Comparison of ENCODE assay signal across 1 cellular context in genomic region chr17:39635614-39636176, GRCh38.
TF ChIP-seq lines count a peak whose summit lies in the region.

No MANE protein-coding gene starts in this region.

TF ChIP-seq in HCT116, 20 proteins besides CTCF, POLR2A, EP300 and RAD21:
- TF ChIP-seq ATF3 (IDR thresholded peaks at IDR 0.05) = no peak
- no peak for TF ChIP-seq EGR1 (IDR thresholded peaks at IDR 0.05; ENCODE audit: low read depth)
- TF ChIP-seq FOSL1 (IDR thresholded peaks at IDR 0.05; ENCODE audit: low read depth) = no peak
- no peak for TF ChIP-seq CEBPB (IDR thresholded peaks at IDR 0.05; ENCODE audit: low read depth)
- TF ChIP-seq ZNF274 (IDR thresholded peaks at IDR 0.05; ENCODE audit: low read depth, low read length) = no peak
- TF ChIP-seq POLR2AphosphoS5 (IDR thresholded peaks at IDR 0.05; ENCODE audit: low read depth, low read length) = no peak
- TF ChIP-seq MAX (IDR thresholded peaks at IDR 0.05) = no peak
- TF ChIP-seq SP1 (IDR thresholded peaks at IDR 0.05; ENCODE audit: low read depth) = no peak
- TF ChIP-seq REST (IDR thresholded peaks at IDR 0.05; ENCODE audit: low read depth) = no peak
- TF ChIP-seq YY1 (IDR thresholded peaks at IDR 0.05; ENCODE audit: extremely low read depth, insufficient replicate concordance, low read depth, low read length) = no peak
- TF ChIP-seq EZH2 (IDR thresholded peaks at IDR 0.05) = no peak
- no peak for TF ChIP-seq ZBTB33 (IDR thresholded peaks at IDR 0.05; ENCODE audit: extremely low read depth, insufficient replicate concordance, low read length)
- no peak for TF ChIP-seq TCF7L2 (IDR thresholded peaks at IDR 0.05; ENCODE audit: borderline replicate concordance, extremely low read depth, insufficient read depth, insufficient read length)
- TF ChIP-seq SIN3A (IDR thresholded peaks at IDR 0.05; ENCODE audit: low read depth) = no peak
- no peak for TF ChIP-seq ELF1 (IDR thresholded peaks at IDR 0.05; ENCODE audit: borderline replicate concordance, low read depth)
- TF ChIP-seq EZH2phosphoT487 (IDR thresholded peaks at IDR 0.05; ENCODE audit: borderline replicate concordance) = no peak
- TF ChIP-seq CBX3 (IDR thresholded peaks at IDR 0.05; ENCODE audit: low read depth) = no peak
